In the genomic region with DNA sequence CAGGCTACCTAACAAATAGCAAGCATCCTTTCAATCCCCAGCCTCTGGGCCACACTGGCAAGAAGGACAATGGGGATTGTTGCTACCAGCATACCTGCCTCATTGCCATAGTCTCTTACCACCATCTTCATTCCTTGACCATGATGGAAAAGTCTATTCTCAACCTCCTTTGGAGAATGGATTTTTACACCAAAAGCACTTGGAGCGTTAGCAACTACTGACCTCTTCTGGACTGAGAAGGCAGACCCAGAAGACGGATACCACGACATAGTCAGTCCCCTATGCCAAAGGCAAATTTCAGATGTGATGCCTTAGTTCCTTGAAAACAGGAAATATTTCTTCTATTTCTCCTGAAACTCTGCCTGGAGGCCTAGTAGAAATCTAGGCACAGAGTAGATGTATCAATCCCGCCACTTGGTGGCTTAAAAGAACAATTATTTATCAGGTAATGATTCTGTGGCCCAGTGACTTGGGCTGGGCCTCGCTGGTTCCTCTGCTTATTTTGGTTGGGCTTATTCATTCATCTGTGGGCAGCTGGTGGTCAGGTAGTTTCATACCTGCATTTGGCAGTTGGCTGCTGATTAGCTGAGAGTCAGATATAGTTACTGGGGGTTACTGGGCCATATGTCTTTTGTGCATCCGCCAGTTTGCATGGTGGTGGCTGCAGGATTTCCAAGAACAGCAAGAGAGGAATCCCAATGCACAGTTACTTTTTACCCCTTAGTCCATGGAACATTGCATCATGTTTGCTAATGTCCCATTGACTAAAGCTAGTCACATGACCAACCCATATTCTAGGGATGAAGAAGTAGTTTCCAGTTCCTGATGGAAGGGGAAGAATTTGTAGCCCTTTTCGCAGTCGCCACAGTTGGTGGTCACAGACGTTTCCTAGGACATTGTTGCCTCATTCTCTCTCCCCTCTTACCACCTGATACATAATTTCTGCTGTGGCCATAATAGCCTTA, we compare ENCODE assay signal across 1 cellular context.
TF ChIP-seq lines count a peak whose summit lies in the region.

No MANE protein-coding gene starts in this region.

TF ChIP-seq in H1, 55 proteins besides CTCF, POLR2A, EP300 and RAD21:
- TF ChIP-seq ASH2L (IDR thresholded peaks at IDR 0.05; ENCODE audit: low read length): no peak
- no peak for TF ChIP-seq POU5F1 (IDR thresholded peaks at IDR 0.05; ENCODE audit: low read depth, low read length)
- TF ChIP-seq MAFK (IDR thresholded peaks at IDR 0.05; ENCODE audit: low read depth, low read length): no peak
- TF ChIP-seq SIX5 (IDR thresholded peaks at IDR 0.05; ENCODE audit: low read depth, low read length): no peak
- TF ChIP-seq JUND (IDR thresholded peaks at IDR 0.05; ENCODE audit: low read length): no peak
- no peak for TF ChIP-seq SP2 (IDR thresholded peaks at IDR 0.05; ENCODE audit: low read length)
- no peak for TF ChIP-seq JUN (IDR thresholded peaks at IDR 0.05; ENCODE audit: low read depth, low read length)
- TF ChIP-seq HDAC2 (IDR thresholded peaks at IDR 0.05; ENCODE audit: borderline replicate concordance in 1 of 2, low read depth in 2 of 2, low read length in 2 of 2): no peak
- TF ChIP-seq SIN3A (conservative IDR thresholded peaks at IDR 0.05 in 1 of 2, IDR thresholded peaks at IDR 0.05 in 1 of 2; ENCODE audit: low read depth in 1 of 2, low read length in 2 of 2): no peak
- no peak for TF ChIP-seq EZH2 (IDR thresholded peaks at IDR 0.05; ENCODE audit: low read depth, low read length, severe bottlenecking)
- no peak for TF ChIP-seq SP4 (IDR thresholded peaks at IDR 0.05; ENCODE audit: low read length)
- TF ChIP-seq CBX8 (IDR thresholded peaks at IDR 0.05; ENCODE audit: borderline replicate concordance, low read depth, low read length): no peak
